8 cellular contexts compared by ENCODE assay signal in the genomic region with DNA sequence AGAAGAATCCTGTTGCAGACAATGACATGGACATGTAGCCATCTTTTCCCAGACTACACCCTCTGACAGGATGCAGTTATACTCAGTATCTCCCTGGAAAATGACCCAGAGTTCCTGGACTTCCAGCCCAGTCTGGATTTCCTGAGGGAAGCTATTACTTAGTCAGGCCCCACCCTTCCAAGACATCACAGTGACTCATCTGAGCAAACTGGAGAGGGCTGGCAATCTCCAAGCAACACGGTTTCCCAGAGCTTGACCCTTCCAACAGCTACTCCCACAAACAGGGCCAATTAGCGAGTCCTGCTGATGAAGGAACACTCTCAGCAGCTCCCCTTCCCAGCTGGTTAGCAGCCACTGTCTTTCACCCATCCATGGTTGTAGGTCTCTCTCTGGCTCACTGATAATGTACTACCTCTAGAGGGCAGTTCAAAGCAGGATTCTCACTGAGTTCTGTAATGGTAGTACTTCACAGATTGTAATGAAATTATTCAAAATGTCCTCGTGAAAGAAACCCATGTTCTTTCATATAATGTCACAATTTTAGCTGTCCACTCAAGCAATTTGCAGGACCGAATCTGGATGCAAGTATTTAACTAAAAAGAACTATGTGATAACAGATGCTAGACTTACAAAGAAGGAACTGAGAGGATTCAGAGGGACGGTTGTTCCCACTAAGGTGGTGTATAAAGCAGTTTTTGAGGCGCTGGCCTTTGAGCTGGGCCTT.
DNase-seq lines count a peak whose midpoint lies in the region; ATAC-seq and TF ChIP-seq lines count a peak whose summit lies in the region.

No MANE protein-coding gene starts in this region.

- H3K27ac Mint-ChIP-seq in stimulated activated effector memory CD8-positive, alpha-beta T cell treated with anti-CD3 and anti-CD28 coated beads, Interleukin-12 subunit alpha, Interleukin-12 subunit beta, amount 100 ng/mL, for 72 hours: no peak overlapping the region

- no peaks in the 10 kb centered on the region for H3K4me1 Mint-ChIP-seq in stimulated activated effector memory CD8-positive, alpha-beta T cell treated with anti-CD3 and anti-CD28 coated beads, Interleukin-12 subunit alpha, Interleukin-12 subunit beta, amount 100 ng/mL, for 72 hours

- H3K4me3 Mint-ChIP-seq in stimulated activated effector memory CD8-positive, alpha-beta T cell treated with anti-CD3 and anti-CD28 coated beads, Interleukin-12 subunit alpha, Interleukin-12 subunit beta, amount 100 ng/mL, for 72 hours: no peak overlapping the region

- no peaks in the 10 kb centered on the region for H4K20me1 ChIP-seq in DOHH2 (ENCODE audit: control insufficient read depth, insufficient read depth, low read depth, low read length)

- no peaks in the 10 kb centered on the region for H3K9me3 Mint-ChIP-seq in stimulated activated effector memory CD8-positive, alpha-beta T cell treated with anti-CD3 and anti-CD28 coated beads, Interleukin-12 subunit alpha, Interleukin-12 subunit beta, amount 100 ng/mL, for 72 hours

- H3K4me3 ChIP-seq in DOHH2 (ENCODE audit: low read length): no peak overlapping the region
- H3K4me3 ChIP-seq in HFF-Myc (replicated peaks; ENCODE audit: low read depth, low read length): no peak overlapping the region

- H3K27me3 ChIP-seq in DOHH2 (ENCODE audit: control insufficient read depth, low read length): no peaks in the 10 kb centered on the region

- H3F3A ChIP-seq in DOHH2 (ENCODE audit: control insufficient read depth, insufficient read depth): no peaks in the 10 kb centered on the region

- H3K4me1 ChIP-seq in DOHH2 (ENCODE audit: control insufficient read depth, low read length): peaks cover 17% of the 10 kb centered on the region

- peak; percentile 80 for TF ChIP-seq CTCF in DOHH2 (IDR thresholded peaks at IDR 0.05; ENCODE audit: low read depth, low read length, poor library complexity, severe bottlenecking)
- TF ChIP-seq CTCF in HFF-Myc (IDR thresholded peaks at IDR 0.05; ENCODE audit: low read depth, low read length, missing control alignments): peak; percentile 62

- H3K4me2 ChIP-seq in DOHH2 (ENCODE audit: low read length): no peak overlapping the region; the same call in 1 of the 2 replicates

- H3K36me3 Mint-ChIP-seq in stimulated activated effector memory CD8-positive, alpha-beta T cell treated with anti-CD3 and anti-CD28 coated beads, Interleukin-12 subunit alpha, Interleukin-12 subunit beta, amount 100 ng/mL, for 72 hours: no peaks in the 10 kb centered on the region

- no peaks in the 10 kb centered on the region for H3K79me2 ChIP-seq in DOHH2 (ENCODE audit: control insufficient read depth, low read length)

- DNase-seq in 8988T: peak; percentile 31
- DNase-seq in HFF-Myc (ENCODE audit: extremely low read depth, low read depth): peak; percentile 96
- DNase-seq in NCI-H510A (lab: John Stamatoyannopoulos, UW): peak; percentile 8
- DNase-seq in brain pericyte (ENCODE audit: low read depth, low spot score): peak; percentile 24
- peak; percentile 98 for DNase-seq in islet precursor cell
- DNase-seq in stimulated activated effector memory CD8-positive, alpha-beta T cell treated with anti-CD3 and anti-CD28 coated beads, Interleukin-12 subunit alpha, Interleukin-12 subunit beta, amount 100 ng/mL, for 72 hours (ENCODE audit: low spot score in 2 of 2): no peak

- no peaks in the 10 kb centered on the region for H3K36me3 ChIP-seq in DOHH2 (ENCODE audit: control insufficient read depth, low read length)

- H3K27ac ChIP-seq in DOHH2 (ENCODE audit: low read depth, low read length): no peak overlapping the region

- H3K9me3 ChIP-seq in DOHH2 (ENCODE audit: control insufficient read depth, insufficient read depth, low read length): no peaks in the 10 kb centered on the region

- ATAC-seq in stimulated activated effector memory CD8-positive, alpha-beta T cell treated with anti-CD3 and anti-CD28 coated beads, Interleukin-12 subunit alpha, Interleukin-12 subunit beta, amount 100 ng/mL, for 72 hours: peak; percentile 76
- ATAC-seq in HG02840 (IDR thresholded peaks at IDR 0.05; ENCODE audit: low FRiP score, unreplicated experiment): no peak

- no peaks in the 10 kb centered on the region for H3K9me2 ChIP-seq in DOHH2 (replicated peaks; ENCODE audit: control insufficient read depth, low read length)

Comparison
In these comparisons a context has a peak if more than half of its experiments do, and no peak if none do; other contexts are left out.
1. DNase-seq: peak in 8988T (single experiment), HFF-Myc (single experiment), NCI-H510A (single experiment), brain pericyte (single experiment) and islet precursor cell (single experiment); none in stimulated activated effector memory CD8-positive, alpha-beta T cell treated with anti-CD3 and anti-CD28 coated beads, Interleukin-12 subunit alpha, Interleukin-12 subunit beta, amount 100 ng/mL, for 72 hours (0 of 2).